In genomic region chr10:23512355-23513058, GRCh38 we compare ENCODE assay signal across 12 cellular contexts.
DNase-seq lines count a peak whose midpoint lies in the region; ATAC-seq, FAIRE-seq and TF ChIP-seq lines count a peak whose summit lies in the region.
"Had no signal": no experiment of that assay in that cellular context is flagged by ENCODE, and none has a peak within 500 bp of the region (broad histone marks: within the 10 kb centered on the region; RNA-seq: fewer than 3 reads in every experiment).

No MANE protein-coding gene starts in this region.

- H4K91ac ChIP-seq in H1 (replicated peaks; ENCODE audit: insufficient read length, low read length): no peak overlapping the region

- H3K4me1 ChIP-seq in H1 (replicated peaks in 1 of 4; ENCODE audit: control insufficient read depth in 3 of 4, insufficient read depth in 4 of 4, low read length in 3 of 4): no peaks in the 10 kb centered on the region
- H3K4me1 ChIP-seq: prostate gland had no signal

- no peaks in the 10 kb centered on the region for H3K79me1 ChIP-seq in H1 (ENCODE audit: low read depth, low read length)

- no peak for TF ChIP-seq EP300 in H1 (IDR thresholded peaks at IDR 0.05; ENCODE audit: borderline replicate concordance in 1 of 2, low read depth in 2 of 2, low read length in 2 of 2)

- no peak overlapping the region for H3K27ac ChIP-seq in H1 (ENCODE audit: low read depth, low read length)
- H3K27ac ChIP-seq: prostate gland had no signal

- H3K23ac ChIP-seq in H1 (ENCODE audit: insufficient read length): no peak overlapping the region

- H3K9ac ChIP-seq in H1 (replicated peaks in 1 of 4; ENCODE audit: extremely low read depth in 1 of 4, low read depth in 3 of 4, low read length in 3 of 4): no peak overlapping the region

- H3K23me2 ChIP-seq in H1 (ENCODE audit: low read depth, low read length): no peaks in the 10 kb centered on the region

- H2BK120ac ChIP-seq in H1 (replicated peaks; ENCODE audit: low read depth, low read length): no peak overlapping the region

- H2BK5ac ChIP-seq in H1 (ENCODE audit: low read depth, low read length): no peak overlapping the region

- peaks cover 9 to 16% of the 10 kb centered on the region in 2 experiments for H3K9me3 ChIP-seq in H1 (ENCODE audit: insufficient read depth in 2 of 2, low read depth in 1 of 2, low read length in 1 of 2)
- H3K9me3 ChIP-seq: prostate gland had no signal

- no peak overlapping the region for H3K4me3 Mint-ChIP-seq in activated naive CD4-positive, alpha-beta T cell treated with anti-CD3 and anti-CD28 coated beads, Interleukin-2, amount 10 ng/mL, durations not matched to agents 7 days and 5 days

- no peak overlapping the region for H2AK5ac ChIP-seq in H1 (ENCODE audit: low read depth, low read length)

- H3K18ac ChIP-seq in H1 (ENCODE audit: extremely low read depth, low read length): no peak overlapping the region

- no peak for TF ChIP-seq CTCF in H1 (IDR thresholded peaks at IDR 0.05; ENCODE audit: control extremely low read depth in 1 of 3, insufficient read depth in 1 of 3, low read depth in 1 of 3, low read length in 3 of 3)

- no peak overlapping the region for H3K14ac ChIP-seq in H1 (ENCODE audit: insufficient read length)

- ATAC-seq in HG03196 (IDR thresholded peaks at IDR 0.05; ENCODE audit: unreplicated experiment): no peak

- no peak overlapping the region for H3K27ac Mint-ChIP-seq in activated naive CD4-positive, alpha-beta T cell treated with anti-CD3 and anti-CD28 coated beads, Interleukin-2, amount 10 ng/mL, durations not matched to agents 7 days and 5 days

- peaks cover 5% of the 10 kb centered on the region for H3K4me1 Mint-ChIP-seq in activated naive CD4-positive, alpha-beta T cell treated with anti-CD3 and anti-CD28 coated beads, Interleukin-2, amount 10 ng/mL, durations not matched to agents 7 days and 5 days

- H3K27me3 Mint-ChIP-seq in activated naive CD4-positive, alpha-beta T cell treated with anti-CD3 and anti-CD28 coated beads, Interleukin-2, amount 10 ng/mL, durations not matched to agents 7 days and 5 days: peaks cover 5% of the 10 kb centered on the region

- no peak overlapping the region for H2BK12ac ChIP-seq in H1 (ENCODE audit: low read depth, low read length)

- 91% methylated on average over 10 of the region's 10 CpGs; no CpG with 5 or more reads in 1 of the 2 experiments for WGBS in H1 (ENCODE audit: extremely low coverage in 1 of 2, insufficient coverage in 1 of 2, insufficient read length in 1 of 2, insufficient replicate concordance in 2 of 2, low coverage in 1 of 2, low lambda C conversion rate in 2 of 2, missing lambda C conversion rate in 1 of 2), 2 experiments

- no peaks in the 10 kb centered on the region for H3K27me3 ChIP-seq in H1 (replicated peaks in 1 of 4; ENCODE audit: control insufficient read depth in 3 of 4, extremely low read depth in 1 of 4, insufficient read depth in 3 of 4, low read length in 3 of 4)

- POLR2A ChIA-PET in H1 (lab: Charles Lee; ENCODE audit: partially characterized antibody): no interaction called here

- H2BK20ac ChIP-seq in H1 (ENCODE audit: low read length): no peak overlapping the region

- H4K8ac ChIP-seq in H1 (ENCODE audit: extremely low read depth, insufficient read depth, low read length): no peak overlapping the region

- DNase-seq in H4 (ENCODE audit: low spot score) (peak; percentile 73), NOMO-1 treated with dmso at 0.1 percent for 144 hours (lab: John Stamatoyannopoulos, UW; ENCODE audit: unreplicated experiment) (peak; percentile 33), H1 (ENCODE audit: low read depth in 1 of 2, low spot score in 2 of 2) (no peak), renal cortical epithelial cell (ENCODE audit: low read depth) (peak; percentile 72), SK-N-DZ (ENCODE audit: low spot score) (no peak)
- DNase-seq in activated naive CD4-positive, alpha-beta T cell treated with anti-CD3 and anti-CD28 coated beads, Interleukin-2, amount 10 ng/mL, durations not matched to agents 7 days and 5 days: no peak
- DNase-seq in NK-92 treated with Interleukin-12 subunit alpha and Interleukin-12 subunit beta, amount 100 ng/mL, for 24 hours (lab: John Stamatoyannopoulos, UW): no peak
- DNase-seq: activated effector memory CD4-positive, alpha-beta T cell treated with anti-CD3 and anti-CD28 coated beads, Interleukin-2, amount 50 U/mL, for 16 hours; GDM1; NCI-H526 had no signal

- H3K4me2 ChIP-seq in H1 (ENCODE audit: insufficient read depth in 1 of 2, low read depth in 2 of 2, low read length in 2 of 2): no peak overlapping the region

- H3K36me3 ChIP-seq in H1 (ENCODE audit: control insufficient read depth in 2 of 4, insufficient read depth in 4 of 4, low read length in 3 of 4): no peaks in the 10 kb centered on the region
- H3K36me3 ChIP-seq: prostate gland had no signal

- no peak overlapping the region for H4K5ac ChIP-seq in H1 (ENCODE audit: insufficient read length, low read depth, low read length)

- H4K20me1 ChIP-seq in H1 (replicated peaks in 1 of 2; ENCODE audit: control insufficient read depth in 1 of 2, insufficient read depth in 2 of 2, low read length in 2 of 2): no peaks in the 10 kb centered on the region

- no peak overlapping the region for H3K56ac ChIP-seq in H1 (replicated peaks; ENCODE audit: insufficient read length, low read depth, low read length)

- FAIRE-seq in H1 (lab: Jason Lieb, UNC): no peak

- no peak overlapping the region for H2BK15ac ChIP-seq in H1 (ENCODE audit: low read length)

- H3K36me3 Mint-ChIP-seq in activated naive CD4-positive, alpha-beta T cell treated with anti-CD3 and anti-CD28 coated beads, Interleukin-2, amount 10 ng/mL, durations not matched to agents 7 days and 5 days: no peaks in the 10 kb centered on the region

- TF ChIP-seq RAD21 in H1 (IDR thresholded peaks at IDR 0.05 in 1 of 2, conservative IDR thresholded peaks at IDR 0.05 in 1 of 2; ENCODE audit: low read depth in 2 of 2, low read length in 2 of 2): no peak

- CTCF ChIA-PET in H1 (lab: Charles Lee; ENCODE audit: partially characterized antibody): interaction anchor here (1.2 to 2.0 kb wide), 2 partner anchors 56 to 181 kb away, joined by 4 to 5 read pairs; no protein-coding TSS in a partner anchor
- CTCF ChIA-PET in activated naive CD4-positive, alpha-beta T cell treated with anti-CD3 and anti-CD28 coated beads, Interleukin-2, amount 10 ng/mL, durations not matched to agents 7 days and 5 days (lab: Charles Lee): interaction anchor here (1.2 kb wide), 1 partner anchor 198 kb away, joined by 3 read pairs; no protein-coding TSS in a partner anchor

- H3K4ac ChIP-seq in H1 (replicated peaks; ENCODE audit: insufficient read length, low read depth, low read length): no peak overlapping the region

- H3K4me3 ChIP-seq in H1 (ENCODE audit: extremely low read depth in 1 of 4, insufficient read depth in 2 of 4, low read depth in 3 of 4, low read length in 4 of 4): no peak overlapping the region
- H3K4me3 ChIP-seq: prostate gland had no signal

- no peak for TF ChIP-seq POLR2A in H1 (IDR thresholded peaks at IDR 0.05; ENCODE audit: control extremely low read depth in 1 of 2, low read depth in 2 of 2, low read length in 2 of 2)

- H2AFZ ChIP-seq in H1 (ENCODE audit: low read length): no peak overlapping the region

- H3K79me2 ChIP-seq in H1 (ENCODE audit: control insufficient read depth in 1 of 2, insufficient read depth in 2 of 2, low read length in 2 of 2): no peaks in the 10 kb centered on the region

- peaks cover 3% of the 10 kb centered on the region for H3K9me3 Mint-ChIP-seq in activated naive CD4-positive, alpha-beta T cell treated with anti-CD3 and anti-CD28 coated beads, Interleukin-2, amount 10 ng/mL, durations not matched to agents 7 days and 5 days

TF ChIP-seq in H1, 55 proteins besides CTCF, POLR2A, EP300 and RAD21:
- TF ChIP-seq POU5F1 (IDR thresholded peaks at IDR 0.05; ENCODE audit: low read depth, low read length) (no peak), CEBPB (IDR thresholded peaks at IDR 0.05; ENCODE audit: low read depth, low read length) (peak; percentile 5; the same call in 1 of the 2 replicates), BRCA1 (IDR thresholded peaks at IDR 0.05; ENCODE audit: low read depth, low read length) (no peak), SIRT6 (IDR thresholded peaks at IDR 0.05; ENCODE audit: low read length) (no peak)
TF ChIP-seq in H1: peak in this region for 1.

Comparison
In these comparisons a context has a peak if more than half of its experiments do, and no peak if none do; other contexts are left out.
1. DNase-seq: peak in H4 (single experiment), NOMO-1 treated with dmso at 0.1 percent for 144 hours (single experiment) and renal cortical epithelial cell (single experiment); none in H1 (0 of 2), activated naive CD4-positive, alpha-beta T cell treated with anti-CD3 and anti-CD28 coated beads, Interleukin-2, amount 10 ng/mL, durations not matched to agents 7 days and 5 days (single experiment), SK-N-DZ (single experiment) and NK-92 treated with Interleukin-12 subunit alpha and Interleukin-12 subunit beta, amount 100 ng/mL, for 24 hours (single experiment).